ENCODE assay signal across 4 cellular contexts in genomic region chr14:19487690-19488089, GRCh38. TPM values are rescaled to one million over a fixed set of nuclear protein-coding genes. Genes with fewer than 3 reads are reported as not detected.
"Had no signal": no experiment of that assay in that cellular context is flagged by ENCODE, and none has a peak within 500 bp of the region (broad histone marks: within the 10 kb centered on the region; RNA-seq: fewer than 3 reads in every experiment).

No MANE protein-coding gene starts in this region.

RNA-seq across cellular contexts. Expression of gene POTEG, which starts 53.5 kb away (rescaled TPM):
- total RNA-seq: LHCN-M2, MCF 10A, PC-3, SJCRH30 had no signal
